In genomic region chr10:6174201-6174874, GRCh38 we compare ENCODE assay signal across 18 cellular contexts. TPM values are rescaled to one million over a fixed set of nuclear protein-coding genes. Genes with fewer than 3 reads are reported as not detected.
DNase-seq lines count a peak whose midpoint lies in the region; ATAC-seq and TF ChIP-seq lines count a peak whose summit lies in the region.
"Had no signal": no experiment of that assay in that cellular context is flagged by ENCODE, and none has a peak within 500 bp of the region (broad histone marks: within the 10 kb centered on the region; RNA-seq: fewer than 3 reads in every experiment).

No MANE protein-coding gene starts in this region.

- no peak overlapping the region for H2BK5ac ChIP-seq in mesenchymal stem cell (ENCODE audit: low read depth, low read length, poor library complexity, severe bottlenecking)

- peaks cover 61% of the 10 kb centered on the region for H3K79me1 ChIP-seq in mesenchymal stem cell (replicated peaks; ENCODE audit: low read length, poor library complexity, severe bottlenecking)

- H3K9ac ChIP-seq in mesenchymal stem cell (ENCODE audit: low read length), result no peak overlapping the region

- H3K9me3 ChIP-seq in mesenchymal stem cell (ENCODE audit: control insufficient read depth, low read length) (no peaks in the 10 kb centered on the region), thoracic aorta (no peaks in the 10 kb centered on the region)
- H3K9me3 ChIP-seq: lower lobe of right lung had no signal

- peaks cover 5 to 20% of the 10 kb centered on the region in 2 experiments for H3K36me3 ChIP-seq in mesenchymal stem cell (ENCODE audit: control insufficient read depth in 1 of 2, insufficient read depth in 2 of 2, low read depth in 1 of 2, low read length in 2 of 2)
- no peaks in the 10 kb centered on the region for H3K36me3 ChIP-seq in thoracic aorta
- H3K36me3 ChIP-seq: lower lobe of right lung had no signal

- no peak for TF ChIP-seq CTCF in thoracic aorta (IDR thresholded peaks at IDR 0.05)

- no peak overlapping the region for H2AFZ ChIP-seq in mesenchymal stem cell (ENCODE audit: low read depth, low read length)

- H3K23ac ChIP-seq in mesenchymal stem cell (ENCODE audit: low read length in 2 of 2), result no peak overlapping the region

- H3K4me2 ChIP-seq in mesenchymal stem cell (ENCODE audit: low read length, poor library complexity, severe bottlenecking), result no peak overlapping the region

- peak overlapping the region; percentile 21 for H4K8ac ChIP-seq in mesenchymal stem cell (ENCODE audit: low read length)

- H3K4me3 ChIP-seq in mesenchymal stem cell (ENCODE audit: insufficient read depth in 1 of 2, low read depth in 1 of 2, low read length in 2 of 2), result no peak overlapping the region
- H3K4me3 ChIP-seq in thoracic aorta, result peak overlapping the region; percentile 26
- H3K4me3 ChIP-seq: GM12878, lower lobe of right lung had no signal

- H2BK12ac ChIP-seq in mesenchymal stem cell (ENCODE audit: low read length in 2 of 2), result no peak overlapping the region

- H2BK120ac ChIP-seq in mesenchymal stem cell (ENCODE audit: low read depth, low read length), result no peak overlapping the region

- H3K27ac ChIP-seq in mesenchymal stem cell (ENCODE audit: low read length, poor library complexity, severe bottlenecking), result no peak overlapping the region
- H3K27ac ChIP-seq in thoracic aorta, result peak overlapping the region; percentile 86 to 91
- H3K27ac ChIP-seq: lower lobe of right lung had no signal

- H3K14ac ChIP-seq in mesenchymal stem cell (ENCODE audit: low read length in 2 of 2), result no peak overlapping the region

- H2AK5ac ChIP-seq in mesenchymal stem cell (ENCODE audit: low read length, severe bottlenecking), result no peak overlapping the region

- intact Hi-C loops in Right ventricle myocardium superior (cut with DNase I), result no loop called here
- intact Hi-C loops in cardiac septum (cut with DNase I), result no loop called here

- 91% methylated on average over 19 of the region's 22 CpGs for WGBS in mesenchymal stem cell

- H3K18ac ChIP-seq in mesenchymal stem cell (ENCODE audit: low read depth in 1 of 2, low read length in 2 of 2), result no peak overlapping the region

- H3K27me3 ChIP-seq in mesenchymal stem cell (ENCODE audit: control insufficient read depth in 1 of 2, insufficient read depth in 1 of 2, low read length in 2 of 2) (peaks cover 0 to 4% of the 10 kb centered on the region in 2 experiments), thoracic aorta (replicated peaks; ENCODE audit: insufficient read depth) (no peaks in the 10 kb centered on the region)

- DNase-seq in Right ventricle myocardium superior (peak; percentile 64), cardiac septum (ENCODE audit: low spot score) (no peak), cerebellar cortex (ENCODE audit: low spot score) (peak; percentile 49), mesenchymal stem cell (no peak), thoracic aorta (ENCODE audit: low spot score) (no peak)
- DNase-seq: activated CD4-positive, alpha-beta T cell treated with anti-CD3 and anti-CD28 coated beads for 4 hours; activated T-cell treated with anti-CD3 and anti-CD28 coated beads for 4 hours; GOT3; lower lobe of right lung; naive B cell; NCI-H1694; NCI-H524; SIG-M5 had no signal

- no peak overlapping the region for H3K4ac ChIP-seq in mesenchymal stem cell (ENCODE audit: low read depth in 1 of 2, low read length in 2 of 2)

- peak overlapping the region; percentile 73 for H2BK15ac ChIP-seq in mesenchymal stem cell (ENCODE audit: low read depth, poor library complexity, severe bottlenecking)

- peak overlapping the region; percentile 40 for H4K91ac ChIP-seq in mesenchymal stem cell (ENCODE audit: low read length)

- peaks cover 18% of the 10 kb centered on the region for H3K4me1 ChIP-seq in mesenchymal stem cell (ENCODE audit: control insufficient read depth, insufficient read depth, low read depth, low read length)
- H3K4me1 ChIP-seq in thoracic aorta (ENCODE audit: control insufficient read depth in 1 of 2, low read depth in 2 of 2), result peaks cover 52 to 80% of the 10 kb centered on the region in 2 donors

- ATAC-seq in Right ventricle myocardium superior (ENCODE audit: poor library complexity) (peak; percentile 21), thoracic aorta (ENCODE audit: insufficient number of reproducible peaks, low FRiP score, low read depth) (no peak), HG02981 (IDR thresholded peaks at IDR 0.05; ENCODE audit: unreplicated experiment) (no peak), GM21360 (IDR thresholded peaks at IDR 0.05; ENCODE audit: unreplicated experiment) (no peak), HG02970 (IDR thresholded peaks at IDR 0.05; ENCODE audit: low FRiP score, unreplicated experiment) (no peak)
- ATAC-seq: activated naive CD4-positive, alpha-beta T cell treated with anti-CD3 and anti-CD28 coated beads, Interleukin-2, amount 50 U/mL, for 72 hours; GM12878; lower lobe of right lung had no signal

RNA-seq across cellular contexts. Expression of gene PFKFB3, which starts 28.4 kb away (rescaled TPM):
- total RNA-seq in Right ventricle myocardium superior, result 24.7 TPM
- total RNA-seq in cardiac septum, result 13.8 TPM
- polyA plus RNA-seq in mesenchymal stem cell (2013, experiment 1 of 2), result 14.6 TPM
- 15.8 TPM for polyA plus RNA-seq in mesenchymal stem cell (2013, experiment 2 of 2)
- 100 to 1,000 TPM; 151 to 311 TPM for total RNA-seq in thoracic aorta

Comparison
In these comparisons a context has a peak if more than half of its experiments do, and no peak if none do; other contexts are left out.
1. DNase-seq: peak in Right ventricle myocardium superior (single experiment) and cerebellar cortex (single experiment); none in cardiac septum (single experiment), mesenchymal stem cell (single experiment) and thoracic aorta (single experiment).